Comparison of ENCODE assay signal across 8 cellular contexts in the genomic region with DNA sequence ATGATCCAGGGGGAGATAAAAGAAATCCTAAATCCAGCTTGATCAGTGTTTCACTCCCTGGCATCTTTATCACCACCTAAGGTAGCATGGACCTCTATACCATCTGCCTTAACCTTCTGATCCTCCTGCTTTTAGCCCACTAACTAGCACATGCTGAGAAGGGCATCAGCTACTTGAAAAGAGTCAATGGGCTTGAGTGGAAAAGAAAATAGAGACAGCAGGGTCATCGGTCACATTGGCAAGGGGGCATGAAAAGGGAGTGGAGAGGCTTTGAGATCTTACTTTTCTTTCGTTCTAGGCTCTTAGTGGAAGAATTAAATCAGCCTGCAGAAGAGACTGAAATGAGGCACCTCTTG. TPM values are rescaled to one million over a fixed set of nuclear protein-coding genes. Genes with fewer than 3 reads are reported as not detected.
A peak's percentile ranks its signal among the peaks of the same experiment; 100 is the strongest.
DNase-seq lines count a peak whose midpoint lies in the region; ATAC-seq, FAIRE-seq and TF ChIP-seq lines count a peak whose summit lies in the region.

No MANE protein-coding gene starts in this region.

- H3K9me3 ChIP-seq in PC-3 (ENCODE audit: low read length), result no peaks in the 10 kb centered on the region

- H3K27ac Mint-ChIP-seq in progenitor cell of endocrine pancreas, result peak overlapping the region; percentile 95

- FAIRE-seq in frontal cortex (lab: Jason Lieb, UNC), result no peak

- H3K27me3 ChIP-seq in GM06990 (replicated peaks; ENCODE audit: control insufficient read depth, insufficient read depth, low read length) (no peaks in the 10 kb centered on the region), PC-3 (ENCODE audit: low read length) (no peaks in the 10 kb centered on the region)

- H3K27me3 Mint-ChIP-seq in progenitor cell of endocrine pancreas, result no peaks in the 10 kb centered on the region

- intact Hi-C loops in PC-3 (cut with micrococcal nuclease), result no loop called here

- H3K9ac ChIP-seq in PC-3 (ENCODE audit: low read length), result peak overlapping the region; percentile 92

- H2AFZ ChIP-seq in PC-3 (ENCODE audit: low read length), result peak overlapping the region; percentile 100

- ATAC-seq in PC-3 (no peak), HG02642 (IDR thresholded peaks at IDR 0.05; ENCODE audit: poor library complexity, unreplicated experiment) (no peak), HG03108 (IDR thresholded peaks at IDR 0.05; ENCODE audit: unreplicated experiment) (no peak), HG02973 (IDR thresholded peaks at IDR 0.05; ENCODE audit: unreplicated experiment) (no peak)

- no peaks in the 10 kb centered on the region for H4K20me1 ChIP-seq in PC-3 (ENCODE audit: low read length)

- DNase-seq in GM06990 (ENCODE audit: extremely low read depth, insufficient read length), result no peak
- DNase-seq in PC-3, result no peak
- DNase-seq in epithelial cell of proximal tubule (ENCODE audit: low read depth), result no peak
- no peak for DNase-seq in progenitor cell of endocrine pancreas (ENCODE audit: low spot score, unreplicated experiment)
- no peak for DNase-seq in frontal cortex (ENCODE audit: low spot score in 2 of 2)

- H3K36me3 ChIP-seq in GM06990 (ENCODE audit: control insufficient read depth, insufficient read depth, low read length), result peaks cover 4% of the 10 kb centered on the region
- H3K36me3 ChIP-seq in PC-3 (ENCODE audit: low read depth, low read length), result no peaks in the 10 kb centered on the region

- H3K4me1 Mint-ChIP-seq in progenitor cell of endocrine pancreas (ENCODE audit: low read depth), result peaks cover 11% of the 10 kb centered on the region

- peak overlapping the region; percentile 65 for H3K27ac ChIP-seq in PC-3 (ENCODE audit: low read length)

- POLR2A ChIA-PET in PC-3 (lab: Charles Lee; ENCODE audit: unreplicated experiment), result interaction anchor here (1.5 kb wide), 1 partner anchor 37 kb away, joined by 5 read pairs; a partner anchor contains a TSS

- H3F3A ChIP-seq in PC-3 (ENCODE audit: low read length, unreplicated experiment), result no peaks in the 10 kb centered on the region

- H3K4me3 ChIP-seq in GM06990 (replicated peaks; ENCODE audit: low read depth, low read length), result peak overlapping the region; percentile 96
- H3K4me3 ChIP-seq in PC-3 (ENCODE audit: low read length), result peak overlapping the region; percentile 98
- H3K4me3 ChIP-seq in epithelial cell of proximal tubule (ENCODE audit: low read depth, low read length), result peak overlapping the region; percentile 94

- H3K4me2 ChIP-seq in PC-3 (ENCODE audit: low read length), result peak overlapping the region; percentile 97

- peak overlapping the region; percentile 99 for H3K4me3 Mint-ChIP-seq in progenitor cell of endocrine pancreas (ENCODE audit: low read depth)

- H3K36me3 Mint-ChIP-seq in progenitor cell of endocrine pancreas (ENCODE audit: insufficient read depth), result no peaks in the 10 kb centered on the region

- TSS peak; percentile 72 for BruUV-seq in PC-3 (replicated peaks; lab: Mats Ljungman, UMichigan)

- H3K4me1 ChIP-seq in PC-3 (ENCODE audit: insufficient read depth, low read length), result peaks cover 13% of the 10 kb centered on the region

- H3K9me3 Mint-ChIP-seq in progenitor cell of endocrine pancreas (ENCODE audit: low read depth), result no peaks in the 10 kb centered on the region

- H3K9me2 ChIP-seq in PC-3 (replicated peaks; ENCODE audit: low read length), result no peaks in the 10 kb centered on the region

- peaks cover 37% of the 10 kb centered on the region for H3K79me2 ChIP-seq in PC-3 (ENCODE audit: low read length)

- TF ChIP-seq CTCF in GM06990 (IDR thresholded peaks at IDR 0.05; ENCODE audit: insufficient read depth, low read length, poor library complexity, severe bottlenecking) (no peak), PC-3 (conservative IDR thresholded peaks at IDR 0.05; ENCODE audit: low read depth, low read length) (no peak), epithelial cell of proximal tubule (conservative IDR thresholded peaks at IDR 0.05; ENCODE audit: low read depth, low read length) (no peak), progenitor cell of endocrine pancreas (IDR thresholded peaks at IDR 0.05; ENCODE audit: unreplicated experiment) (no peak)

- CTCF ChIA-PET in PC-3 (lab: Charles Lee), result interaction anchor here (0.6 to 1.3 kb wide), 3 partner anchors 22 to 87 kb away, joined by 3 to 12 read pairs (median 9); no protein-coding TSS in a partner anchor

RNA-seq across cellular contexts. Expression of a gene that starts 0.2 kb away (rescaled TPM):
- 32.3 and 39.6 TPM in 2 replicates for total RNA-seq in PC-3 (2014; rRNA removed)
- 30.0 and 34.8 TPM in 2 replicates for total RNA-seq in epithelial cell of proximal tubule
- 25.2 and 28.1 TPM in 2 replicates for total RNA-seq in progenitor cell of endocrine pancreas
- total RNA-seq in frontal cortex, result 18.8 TPM

RNA-seq across cellular contexts. Expression of a gene that starts 0.6 kb away (rescaled TPM):
- total RNA-seq in PC-3 (2014; rRNA removed) (51.2 and 53.3 TPM in 2 replicates), epithelial cell of proximal tubule (21.7 and 43.2 TPM in 2 replicates), progenitor cell of endocrine pancreas (41.0 and 43.1 TPM in 2 replicates), frontal cortex (15.5 TPM)

RNA-seq across cellular contexts. Expression of a gene that starts 21.9 kb away (rescaled TPM):
- total RNA-seq in PC-3 (2014; rRNA removed) (0.33 TPM in 1 of 2 replicates, not detected in the other), epithelial cell of proximal tubule (not detected in 2 replicates), progenitor cell of endocrine pancreas (0.81 and 1.5 TPM in 2 replicates), frontal cortex (not detected)

RNA-seq across cellular contexts. Expression of a gene that starts 36.9 kb away (rescaled TPM):
- total RNA-seq in PC-3 (2014; rRNA removed) (0.63 and 1.5 TPM in 2 replicates), epithelial cell of proximal tubule (0.63 and 2.7 TPM in 2 replicates), progenitor cell of endocrine pancreas (1.8 and 1.9 TPM in 2 replicates), frontal cortex (not detected)

RNA-seq across cellular contexts. Expression of a gene that starts 37.2 kb away (rescaled TPM):
- 177 and 244 TPM in 2 replicates for total RNA-seq in PC-3 (2014; rRNA removed)
- 159 and 319 TPM in 2 replicates for total RNA-seq in epithelial cell of proximal tubule
- total RNA-seq in progenitor cell of endocrine pancreas, result 213 and 217 TPM in 2 replicates
- total RNA-seq in frontal cortex, result 1.6 TPM
